27 cellular contexts compared by ENCODE assay signal in genomic region chrX:4878642-4879041, GRCh38.
"Had no signal": no experiment of that assay in that cellular context is flagged by ENCODE, and none has a peak within 500 bp of the region (broad histone marks: within the 10 kb centered on the region; RNA-seq: fewer than 3 reads in every experiment).

No MANE protein-coding gene starts in this region.

- FAIRE-seq: islet of Langerhans, keratinocyte had no signal

- DNase-seq: dermis blood vessel endothelial cell; dorsolateral prefrontal cortex; effector CD4-positive, alpha-beta T cell; effector memory CD4-positive, alpha-beta T cell; erythroblast; esophagus squamous epithelium; foreskin fibroblast; foreskin melanocyte; gastrocnemius medialis; glutamatergic neuron; head of caudate nucleus; heart right ventricle; hippocampal formation; left cardiac atrium; left lung; left ventricle myocardium superior; lower lobe of right lung; mesenchymal stem cell; mucosa of descending colon; naive B cell; naive thymus-derived CD8-positive, alpha-beta T cell had no signal

- H3K4me1 Mint-ChIP-seq: mesothelial cell of epicardium; naive B cell; naive thymus-derived CD8-positive, alpha-beta T cell had no signal

- ATAC-seq: esophagus mucosa; gastrocnemius medialis; heart right ventricle; left cardiac atrium; left lung; left ventricle myocardium superior; lower lobe of right lung; mucosa of descending colon; naive thymus-derived CD8-positive, alpha-beta T cell had no signal

- H3K27me3 Mint-ChIP-seq: naive B cell; naive thymus-derived CD8-positive, alpha-beta T cell had no signal

- H3K9me3 ChIP-seq: esophagus squamous epithelium, gastrocnemius medialis, left lung, lower lobe of right lung, mucosa of descending colon had no signal

- H3K27ac Mint-ChIP-seq: mesothelial cell of epicardium; naive B cell; naive thymus-derived CD8-positive, alpha-beta T cell had no signal

- H3K27ac ChIP-seq: coronary artery, dorsolateral prefrontal cortex, epithelial cell of prostate, esophagus squamous epithelium, gastrocnemius medialis, heart right ventricle, left lung, lower lobe of right lung had no signal

- H3K4me3 Mint-ChIP-seq: mesothelial cell of epicardium; naive B cell; naive thymus-derived CD8-positive, alpha-beta T cell had no signal

- H3K4me3 ChIP-seq: coronary artery, dorsolateral prefrontal cortex, esophagus squamous epithelium, gastrocnemius medialis, heart right ventricle, left lung, lower lobe of right lung, mucosa of descending colon had no signal

- H3K36me3 ChIP-seq: esophagus squamous epithelium, gastrocnemius medialis, heart right ventricle, left lung, lower lobe of right lung had no signal

- H3K4me1 ChIP-seq: esophagus squamous epithelium, gastrocnemius medialis, left lung, lower lobe of right lung had no signal

- H3K36me3 Mint-ChIP-seq: mesothelial cell of epicardium; naive B cell; naive thymus-derived CD8-positive, alpha-beta T cell had no signal

- H3K27me3 ChIP-seq: esophagus squamous epithelium, gastrocnemius medialis, heart right ventricle, left lung had no signal
